ENCODE assay signal across 17 cellular contexts in genomic region chr9:80326105-80326504, GRCh38.
"Had no signal": no experiment of that assay in that cellular context is flagged by ENCODE, and none has a peak within 500 bp of the region (broad histone marks: within the 10 kb centered on the region; RNA-seq: fewer than 3 reads in every experiment).

No MANE protein-coding gene starts in this region.

- H3K4me1 ChIP-seq: suprapubic skin, upper lobe of right lung had no signal

- H3K9me3 ChIP-seq: neutrophil, suprapubic skin, tibial artery, upper lobe of right lung had no signal

- H3K27me3 ChIP-seq: neutrophil, stomach, suprapubic skin, tibial artery, upper lobe of right lung had no signal

- DNase-seq: activated B cell treated with CpG ODN at 0.5 μM for 24 hours; activated CD8-positive, alpha-beta T cell treated with anti-CD3 and anti-CD28 coated beads, Interleukin-2, amount 10 ng/mL, durations not matched to agents 7 days and 5 days; activated naive CD4-positive, alpha-beta T cell; activated T-cell treated with anti-CD3 and anti-CD28 coated beads for 4 hours; activated T-cell treated with anti-CD3 and anti-CD28 coated beads, Interleukin-2, amount 50 U/mL, for 72 hours; anterior cingulate cortex; kidney glomerular epithelial cell; mesenchymal stem cell; small intestine; stimulated activated CD4-positive, alpha-beta T cell treated with anti-CD3 and anti-CD28 coated beads, Interleukin-1b, Interleukin-23, amount 100 ng/mL, for 48 hours; stimulated activated naive B cell treated with anti-CD40 and anti-IgM and Interleukin-4, amounts not matched to agents 10 μg/mL and 1 μg/mL and 100 μg/mL, for 72 hours; stomach; T-helper 1 cell; tibial artery; upper lobe of right lung had no signal

- H3K27ac ChIP-seq: neutrophil, stomach, suprapubic skin, tibial artery, upper lobe of right lung had no signal

- H3K4me3 ChIP-seq: stomach, suprapubic skin, tibial artery, upper lobe of right lung had no signal

- H3K36me3 ChIP-seq: neutrophil, stomach, suprapubic skin, tibial artery, upper lobe of right lung had no signal
